1 cellular context compared by ENCODE assay signal in the genomic region with DNA sequence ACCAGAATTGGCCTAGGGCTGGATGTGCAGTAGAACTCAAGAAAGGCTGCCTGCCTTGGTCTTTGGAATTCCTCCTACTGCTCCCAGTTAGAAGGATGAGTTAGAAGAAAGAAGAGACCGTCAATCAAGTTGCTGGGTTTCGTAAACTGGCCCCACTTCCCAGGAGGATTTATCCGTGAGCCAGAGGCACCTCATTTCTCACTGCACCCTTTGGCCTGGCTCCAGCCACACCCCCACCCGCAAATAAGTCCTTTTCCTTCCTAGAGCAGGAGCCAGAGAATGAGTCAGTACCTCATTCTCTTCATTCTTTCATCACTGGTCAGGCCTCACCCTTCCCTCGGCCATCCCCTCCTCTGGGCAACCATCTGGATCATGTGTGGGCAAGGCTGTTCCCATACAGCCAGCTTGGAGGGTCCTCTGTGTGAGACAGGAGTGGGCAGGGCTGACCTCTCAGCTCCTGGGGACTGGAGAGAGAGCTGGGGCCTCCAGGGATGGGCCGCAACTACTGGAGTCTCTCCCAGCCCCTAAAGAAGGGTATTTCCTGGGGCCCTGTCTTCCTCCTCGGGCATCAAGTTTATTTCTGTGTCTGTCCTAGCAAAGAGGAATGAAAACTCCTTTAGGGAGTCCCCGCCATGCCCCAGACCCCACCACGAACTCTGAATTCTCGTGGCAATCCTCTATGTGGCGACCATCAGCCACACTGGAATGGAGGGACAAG.
TF ChIP-seq lines count a peak whose summit lies in the region.

No MANE protein-coding gene starts in this region.

TF ChIP-seq in A549, 52 proteins besides CTCF, POLR2A, EP300 and RAD21 (continued from another document):
- TF ChIP-seq, protein P1, sequence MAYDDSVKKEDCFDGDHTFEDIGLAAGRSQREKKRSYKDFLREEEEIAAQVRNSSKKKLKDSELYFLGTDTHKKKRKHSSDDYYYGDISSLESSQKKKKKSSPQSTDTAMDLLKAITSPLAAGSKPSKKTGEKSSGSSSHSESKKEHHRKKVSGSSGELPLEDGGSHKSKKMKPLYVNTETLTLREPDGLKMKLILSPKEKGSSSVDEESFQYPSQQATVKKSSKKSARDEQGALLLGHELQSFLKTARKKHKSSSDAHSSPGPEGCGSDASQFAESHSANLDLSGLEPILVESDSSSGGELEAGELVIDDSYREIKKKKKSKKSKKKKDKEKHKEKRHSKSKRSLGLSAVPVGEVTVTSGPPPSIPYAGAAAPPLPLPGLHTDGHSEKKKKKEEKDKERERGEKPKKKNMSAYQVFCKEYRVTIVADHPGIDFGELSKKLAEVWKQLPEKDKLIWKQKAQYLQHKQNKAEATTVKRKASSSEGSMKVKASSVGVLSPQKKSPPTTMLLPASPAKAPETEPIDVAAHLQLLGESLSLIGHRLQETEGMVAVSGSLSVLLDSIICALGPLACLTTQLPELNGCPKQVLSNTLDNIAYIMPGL (CRISPR knock-in tag; IDR thresholded peaks at IDR 0.05; ENCODE audit: borderline replicate concordance): no peak
- TF ChIP-seq ZFP36 (IDR thresholded peaks at IDR 0.05; ENCODE audit: borderline replicate concordance, partially characterized antibody) (no peak), JUNB (IDR thresholded peaks at IDR 0.05) (peak; percentile 88), CEBPB (IDR thresholded peaks at IDR 0.05) (peak; percentile 57 to 84; a peak in 3 of 4 replicates), KDM5A (IDR thresholded peaks at IDR 0.05) (no peak), TFCP2L1 (CRISPR knock-in tag; IDR thresholded peaks at IDR 0.05) (peak; percentile 68; the same call in 1 of the 2 replicates), CBX8 (IDR thresholded peaks at IDR 0.05) (no peak), RNF2 (IDR thresholded peaks at IDR 0.05; ENCODE audit: borderline replicate concordance, low read depth) (no peak), HOXB5 (CRISPR knock-in tag; IDR thresholded peaks at IDR 0.05) (peak; percentile 61; the same call in 1 of the 2 replicates), MAZ (IDR thresholded peaks at IDR 0.05; ENCODE audit: borderline replicate concordance, low read depth, low read length) (no peak), MAFK (IDR thresholded peaks at IDR 0.05; ENCODE audit: partially characterized antibody) (no peak), ESRRA (IDR thresholded peaks at IDR 0.05; ENCODE audit: borderline replicate concordance, low read length) (no peak), RFX5 (IDR thresholded peaks at IDR 0.05) (no peak; the same call in 1 of the 2 replicates), HOXA7 (CRISPR knock-in tag; IDR thresholded peaks at IDR 0.05) (peak; percentile 14; the same call in 1 of the 2 replicates), TP53 (CRISPR knock-in tag; IDR thresholded peaks at IDR 0.05) (no peak), EHMT2 (IDR thresholded peaks at IDR 0.05; ENCODE audit: low read depth) (no peak), HEYL (CRISPR knock-in tag; IDR thresholded peaks at IDR 0.05) (peak; percentile 47; the same call in 1 of the 2 replicates), HDAC2 (IDR thresholded peaks at IDR 0.05) (no peak), POLR2AphosphoS2 (conservative IDR thresholded peaks at IDR 0.05; ENCODE audit: low read length) (no peak), FOXS1 (CRISPR knock-in tag; IDR thresholded peaks at IDR 0.05) (peak; percentile 86), SREBF2 (IDR thresholded peaks at IDR 0.05) (no peak), FOSB (CRISPR knock-in tag; IDR thresholded peaks at IDR 0.05) (no peak), MYC (IDR thresholded peaks at IDR 0.05; ENCODE audit: borderline replicate concordance, low read length) (no peak), NFE2L2 (conservative IDR thresholded peaks at IDR 0.05; ENCODE audit: low read length) (no peak), EHF (CRISPR knock-in tag; IDR thresholded peaks at IDR 0.05) (peak; percentile 83; the same call in 1 of the 2 replicates)
- TF ChIP-seq, protein P2, sequence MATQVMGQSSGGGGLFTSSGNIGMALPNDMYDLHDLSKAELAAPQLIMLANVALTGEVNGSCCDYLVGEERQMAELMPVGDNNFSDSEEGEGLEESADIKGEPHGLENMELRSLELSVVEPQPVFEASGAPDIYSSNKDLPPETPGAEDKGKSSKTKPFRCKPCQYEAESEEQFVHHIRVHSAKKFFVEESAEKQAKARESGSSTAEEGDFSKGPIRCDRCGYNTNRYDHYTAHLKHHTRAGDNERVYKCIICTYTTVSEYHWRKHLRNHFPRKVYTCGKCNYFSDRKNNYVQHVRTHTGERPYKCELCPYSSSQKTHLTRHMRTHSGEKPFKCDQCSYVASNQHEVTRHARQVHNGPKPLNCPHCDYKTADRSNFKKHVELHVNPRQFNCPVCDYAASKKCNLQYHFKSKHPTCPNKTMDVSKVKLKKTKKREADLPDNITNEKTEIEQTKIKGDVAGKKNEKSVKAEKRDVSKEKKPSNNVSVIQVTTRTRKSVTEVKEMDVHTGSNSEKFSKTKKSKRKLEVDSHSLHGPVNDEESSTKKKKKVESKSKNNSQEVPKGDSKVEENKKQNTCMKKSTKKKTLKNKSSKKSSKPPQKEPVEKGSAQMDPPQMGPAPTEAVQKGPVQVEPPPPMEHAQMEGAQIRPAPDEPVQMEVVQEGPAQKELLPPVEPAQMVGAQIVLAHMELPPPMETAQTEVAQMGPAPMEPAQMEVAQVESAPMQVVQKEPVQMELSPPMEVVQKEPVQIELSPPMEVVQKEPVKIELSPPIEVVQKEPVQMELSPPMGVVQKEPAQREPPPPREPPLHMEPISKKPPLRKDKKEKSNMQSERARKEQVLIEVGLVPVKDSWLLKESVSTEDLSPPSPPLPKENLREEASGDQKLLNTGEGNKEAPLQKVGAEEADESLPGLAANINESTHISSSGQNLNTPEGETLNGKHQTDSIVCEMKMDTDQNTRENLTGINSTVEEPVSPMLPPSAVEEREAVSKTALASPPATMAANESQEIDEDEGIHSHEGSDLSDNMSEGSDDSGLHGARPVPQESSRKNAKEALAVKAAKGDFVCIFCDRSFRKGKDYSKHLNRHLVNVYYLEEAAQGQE (IDR thresholded peaks at IDR 0.05): no peak
- TF ChIP-seq, protein P3, sequence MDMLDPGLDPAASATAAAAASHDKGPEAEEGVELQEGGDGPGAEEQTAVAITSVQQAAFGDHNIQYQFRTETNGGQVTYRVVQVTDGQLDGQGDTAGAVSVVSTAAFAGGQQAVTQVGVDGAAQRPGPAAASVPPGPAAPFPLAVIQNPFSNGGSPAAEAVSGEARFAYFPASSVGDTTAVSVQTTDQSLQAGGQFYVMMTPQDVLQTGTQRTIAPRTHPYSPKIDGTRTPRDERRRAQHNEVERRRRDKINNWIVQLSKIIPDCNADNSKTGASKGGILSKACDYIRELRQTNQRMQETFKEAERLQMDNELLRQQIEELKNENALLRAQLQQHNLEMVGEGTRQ (IDR thresholded peaks at IDR 0.05): 0 out of 2 replicates have a peak, but pooled peaks have one; percentile 24
- TF ChIP-seq, protein P4, sequence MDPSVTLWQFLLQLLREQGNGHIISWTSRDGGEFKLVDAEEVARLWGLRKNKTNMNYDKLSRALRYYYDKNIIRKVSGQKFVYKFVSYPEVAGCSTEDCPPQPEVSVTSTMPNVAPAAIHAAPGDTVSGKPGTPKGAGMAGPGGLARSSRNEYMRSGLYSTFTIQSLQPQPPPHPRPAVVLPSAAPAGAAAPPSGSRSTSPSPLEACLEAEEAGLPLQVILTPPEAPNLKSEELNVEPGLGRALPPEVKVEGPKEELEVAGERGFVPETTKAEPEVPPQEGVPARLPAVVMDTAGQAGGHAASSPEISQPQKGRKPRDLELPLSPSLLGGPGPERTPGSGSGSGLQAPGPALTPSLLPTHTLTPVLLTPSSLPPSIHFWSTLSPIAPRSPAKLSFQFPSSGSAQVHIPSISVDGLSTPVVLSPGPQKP (IDR thresholded peaks at IDR 0.05; ENCODE audit: low read depth, low read length): no peak
- TF ChIP-seq, protein P5, sequence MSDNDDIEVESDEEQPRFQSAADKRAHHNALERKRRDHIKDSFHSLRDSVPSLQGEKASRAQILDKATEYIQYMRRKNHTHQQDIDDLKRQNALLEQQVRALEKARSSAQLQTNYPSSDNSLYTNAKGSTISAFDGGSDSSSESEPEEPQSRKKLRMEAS (IDR thresholded peaks at IDR 0.05): peak; percentile 95
- TF ChIP-seq, protein P6, sequence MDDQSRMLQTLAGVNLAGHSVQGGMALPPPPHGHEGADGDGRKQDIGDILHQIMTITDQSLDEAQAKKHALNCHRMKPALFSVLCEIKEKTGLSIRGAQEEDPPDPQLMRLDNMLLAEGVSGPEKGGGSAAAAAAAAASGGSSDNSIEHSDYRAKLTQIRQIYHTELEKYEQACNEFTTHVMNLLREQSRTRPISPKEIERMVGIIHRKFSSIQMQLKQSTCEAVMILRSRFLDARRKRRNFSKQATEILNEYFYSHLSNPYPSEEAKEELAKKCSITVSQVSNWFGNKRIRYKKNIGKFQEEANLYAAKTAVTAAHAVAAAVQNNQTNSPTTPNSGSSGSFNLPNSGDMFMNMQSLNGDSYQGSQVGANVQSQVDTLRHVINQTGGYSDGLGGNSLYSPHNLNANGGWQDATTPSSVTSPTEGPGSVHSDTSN (IDR thresholded peaks at IDR 0.05): peak; percentile 22; the same call in 1 of the 2 replicates
- TF ChIP-seq, protein P7, sequence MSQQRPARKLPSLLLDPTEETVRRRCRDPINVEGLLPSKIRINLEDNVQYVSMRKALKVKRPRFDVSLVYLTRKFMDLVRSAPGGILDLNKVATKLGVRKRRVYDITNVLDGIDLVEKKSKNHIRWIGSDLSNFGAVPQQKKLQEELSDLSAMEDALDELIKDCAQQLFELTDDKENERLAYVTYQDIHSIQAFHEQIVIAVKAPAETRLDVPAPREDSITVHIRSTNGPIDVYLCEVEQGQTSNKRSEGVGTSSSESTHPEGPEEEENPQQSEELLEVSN (IDR thresholded peaks at IDR 0.05; ENCODE audit: borderline replicate concordance, low read depth): peak; percentile 62; the same call in 1 of the 2 replicates
